ENCODE assay signal across 9 cellular contexts in genomic region chr2:86807121-86807461, GRCh38. TPM values are rescaled to one million over a fixed set of nuclear protein-coding genes. Genes with fewer than 3 reads are reported as not detected.
A peak's percentile ranks its signal among the peaks of the same experiment; 100 is the strongest.
DNase-seq lines count a peak whose midpoint lies in the region; ATAC-seq lines count a peak whose summit lies in the region.
"Had no signal": no experiment of that assay in that cellular context is flagged by ENCODE, and none has a peak within 500 bp of the region (broad histone marks: within the 10 kb centered on the region; RNA-seq: fewer than 3 reads in every experiment).

No MANE protein-coding gene starts in this region.

- no peak overlapping the region for H3K27ac ChIP-seq in subcutaneous abdominal adipose tissue (ENCODE audit: low read depth, low read length)

- H3K27me3 ChIP-seq in subcutaneous abdominal adipose tissue (ENCODE audit: control insufficient read depth in 5 of 5, insufficient read depth in 4 of 5, low read length in 5 of 5), result peaks cover 12 to 26% (median 16%) of the 10 kb centered on the region in 5 donors

- DNase-seq in T-helper 1 cell, result no peak
- no peak for DNase-seq in immature natural killer cell
- no peak for DNase-seq in medulla oblongata (ENCODE audit: extremely low spot score)
- DNase-seq in GDM1 (lab: John Stamatoyannopoulos, UW), result no peak
- DNase-seq: NCI-H187 treated with DMSO at 0.1 percent for 48 hours had no signal

- H3K27me3 Mint-ChIP-seq in T-helper 1 cell treated with Interleukin-12 subunit alpha and Interleukin-12 subunit beta and Interleukin-4 antibody, amounts not matched to agents 30 μg/mL and 1 μg/mL, for 36 hours (ENCODE audit: low read depth), result peaks cover 51% of the 10 kb centered on the region
- no peaks in the 10 kb centered on the region for H3K27me3 Mint-ChIP-seq in activated naive CD8-positive, alpha-beta T cell
- peaks cover 17 to 33% (median 32%) of the 10 kb centered on the region in 3 donors for H3K27me3 Mint-ChIP-seq in immature natural killer cell (ENCODE audit: low read depth in 3 of 3)

- H3K9me3 Mint-ChIP-seq in T-helper 1 cell treated with Interleukin-12 subunit alpha and Interleukin-12 subunit beta and Interleukin-4 antibody, amounts not matched to agents 30 μg/mL and 1 μg/mL, for 36 hours, result no peaks in the 10 kb centered on the region
- no peaks in the 10 kb centered on the region for H3K9me3 Mint-ChIP-seq in activated naive CD8-positive, alpha-beta T cell (ENCODE audit: low read depth)
- H3K9me3 Mint-ChIP-seq in immature natural killer cell, result no peaks in the 10 kb centered on the region

- H3K27ac Mint-ChIP-seq in T-helper 1 cell treated with Interleukin-12 subunit alpha and Interleukin-12 subunit beta and Interleukin-4 antibody, amounts not matched to agents 30 μg/mL and 1 μg/mL, for 36 hours, result no peak overlapping the region
- H3K27ac Mint-ChIP-seq in activated naive CD8-positive, alpha-beta T cell, result peak overlapping the region; percentile 96
- peak overlapping the region; percentile 45 to 89 (median 81) for H3K27ac Mint-ChIP-seq in immature natural killer cell

- H3K36me3 Mint-ChIP-seq in T-helper 1 cell treated with Interleukin-12 subunit alpha and Interleukin-12 subunit beta and Interleukin-4 antibody, amounts not matched to agents 30 μg/mL and 1 μg/mL, for 36 hours (ENCODE audit: low read depth), result no peaks in the 10 kb centered on the region
- peaks cover 3% of the 10 kb centered on the region for H3K36me3 Mint-ChIP-seq in activated naive CD8-positive, alpha-beta T cell
- peaks cover 0 to 6% (median 0%) of the 10 kb centered on the region in 3 donors for H3K36me3 Mint-ChIP-seq in immature natural killer cell

- H3K9me3 ChIP-seq in subcutaneous abdominal adipose tissue (ENCODE audit: control insufficient read depth in 5 of 5, low read length in 5 of 5), result no peaks in the 10 kb centered on the region

- H3K4me3 ChIP-seq in subcutaneous abdominal adipose tissue (ENCODE audit: low read depth in 1 of 5, low read length in 5 of 5), result peak overlapping the region; percentile 48 to 69 (median 56)

- H3K9ac ChIP-seq in subcutaneous abdominal adipose tissue (ENCODE audit: low read length in 5 of 5), result peak overlapping the region in 2 of 5 donors; percentile 5 to 66

- H3K4me3 Mint-ChIP-seq in T-helper 1 cell treated with Interleukin-12 subunit alpha and Interleukin-12 subunit beta and Interleukin-4 antibody, amounts not matched to agents 30 μg/mL and 1 μg/mL, for 36 hours, result peak overlapping the region; percentile 93
- peak overlapping the region; percentile 94 for H3K4me3 Mint-ChIP-seq in activated naive CD8-positive, alpha-beta T cell
- H3K4me3 Mint-ChIP-seq in immature natural killer cell, result peak overlapping the region; percentile 76 to 94 (median 88)

- H3K4me1 ChIP-seq in subcutaneous abdominal adipose tissue (ENCODE audit: control insufficient read depth in 5 of 5, insufficient read depth in 5 of 5, low read length in 5 of 5), result peaks cover 0 to 26% (median 17%) of the 10 kb centered on the region in 5 donors

- ATAC-seq in GM21367 (IDR thresholded peaks at IDR 0.05; ENCODE audit: unreplicated experiment), result no peak

- no peaks in the 10 kb centered on the region for H3K36me3 ChIP-seq in subcutaneous abdominal adipose tissue (ENCODE audit: control insufficient read depth in 5 of 5, insufficient read depth in 5 of 5, low read length in 5 of 5)

- peaks cover 20% of the 10 kb centered on the region for H3K4me1 Mint-ChIP-seq in T-helper 1 cell treated with Interleukin-12 subunit alpha and Interleukin-12 subunit beta and Interleukin-4 antibody, amounts not matched to agents 30 μg/mL and 1 μg/mL, for 36 hours (ENCODE audit: low read depth)
- H3K4me1 Mint-ChIP-seq in activated naive CD8-positive, alpha-beta T cell (ENCODE audit: low read depth), result peaks cover 60% of the 10 kb centered on the region
- peaks cover 29 to 38% of the 10 kb centered on the region in 2 donors for H3K4me1 Mint-ChIP-seq in immature natural killer cell

RNA-seq across cellular contexts. Expression of gene CD8A, which starts 16.4 kb away (rescaled TPM):
- 100 to 1,000 TPM in 1 of 3 donors, 10 to 100 TPM in 2; 76.9 to 131 (median 93.4) TPM for polyA plus RNA-seq in immature natural killer cell

RNA-seq across cellular contexts. Expression of gene CD8B, which starts 54.6 kb away (rescaled TPM):
- 10 to 100 TPM in 1 of 3 donors, 1 to 10 TPM in 2; 1.7 to 21.0 (median 5.5) TPM for polyA plus RNA-seq in immature natural killer cell
